8 cellular contexts compared by ENCODE assay signal in the genomic region with DNA sequence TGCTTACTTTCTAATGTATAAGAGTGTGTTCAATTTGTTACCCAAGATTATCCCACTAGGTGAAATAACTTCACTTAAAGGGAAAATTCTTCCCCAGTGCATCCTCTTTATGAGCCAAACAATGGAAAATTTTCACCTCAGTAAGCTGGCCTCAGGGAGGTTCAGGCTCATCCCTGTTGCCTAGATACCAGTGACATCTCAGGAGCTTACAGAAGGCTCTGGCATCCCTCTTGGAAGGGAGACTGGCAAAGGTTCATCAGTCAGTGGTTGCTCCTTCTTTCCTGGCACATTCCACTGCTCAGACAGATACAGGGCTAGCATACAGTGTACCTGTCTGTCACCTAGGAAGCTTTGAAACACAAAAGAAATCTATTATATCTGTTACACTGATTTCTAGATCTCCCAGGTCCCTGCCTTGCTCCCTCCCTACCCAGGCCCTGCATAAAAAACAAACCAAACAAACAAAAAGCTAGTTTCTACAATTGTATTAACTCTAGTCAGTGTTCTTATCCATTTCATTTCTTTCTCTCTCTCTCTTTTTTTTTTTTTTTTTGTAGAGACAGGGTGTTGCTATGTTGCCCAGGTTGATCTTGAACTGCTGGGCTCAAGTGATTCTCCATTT. TPM values are rescaled to one million over a fixed set of nuclear protein-coding genes. Genes with fewer than 3 reads are reported as not detected.
A peak's percentile ranks its signal among the peaks of the same experiment; 100 is the strongest.
DNase-seq lines count a peak whose midpoint lies in the region; ATAC-seq and TF ChIP-seq lines count a peak whose summit lies in the region.

No MANE protein-coding gene starts in this region.

- DNase-seq in G401 (ENCODE audit: low spot score) (peak; percentile 100), NT2/D1 (ENCODE audit: low read depth, low spot score) (no peak), osteocyte (ENCODE audit: extremely low spot score, unreplicated experiment) (no peak), NCI-H1105 treated with DMSO at 0.1 percent for 48 hours (lab: John Stamatoyannopoulos, UW) (no peak)
- no peak for DNase-seq in effector CD4-positive, alpha-beta T cell

- H3K27me3 ChIP-seq in NT2/D1 (ENCODE audit: insufficient read depth, insufficient read length): no peaks in the 10 kb centered on the region
- no peaks in the 10 kb centered on the region for H3K27me3 ChIP-seq in endocrine pancreas (ENCODE audit: control insufficient read depth, insufficient read depth, low read length)

- no peaks in the 10 kb centered on the region for H3K9me3 Mint-ChIP-seq in osteocyte (ENCODE audit: unreplicated experiment)

- peaks cover 4% of the 10 kb centered on the region for H3K27me3 Mint-ChIP-seq in osteocyte (ENCODE audit: unreplicated experiment)

- in situ Hi-C loops in G401 (cut with HindIII; ENCODE audit: low sequenced_read_pairs): no loop called here

- H3K36me3 ChIP-seq in NT2/D1 (ENCODE audit: insufficient read depth, insufficient read length, low read length): peaks cover 42% of the 10 kb centered on the region
- peaks cover 6% of the 10 kb centered on the region for H3K36me3 ChIP-seq in endocrine pancreas (ENCODE audit: control insufficient read depth, insufficient read depth, low read length)

- ATAC-seq in GM19324 (IDR thresholded peaks at IDR 0.05; ENCODE audit: low FRiP score, unreplicated experiment) (no peak), GM21526 (IDR thresholded peaks at IDR 0.05; ENCODE audit: low FRiP score, unreplicated experiment) (no peak)

- H3K36me3 Mint-ChIP-seq in osteocyte (ENCODE audit: unreplicated experiment): peaks cover 20% of the 10 kb centered on the region

- H3K4me3 ChIP-seq in NT2/D1 (ENCODE audit: insufficient read length, low read depth): peak overlapping the region; percentile 9
- H3K4me3 ChIP-seq in endocrine pancreas (ENCODE audit: control insufficient read depth, insufficient read depth, low read length): peak overlapping the region; percentile 98

- peak overlapping the region; percentile 97 for H3K27ac Mint-ChIP-seq in osteocyte (ENCODE audit: unreplicated experiment)

- H3K4me1 Mint-ChIP-seq in osteocyte (ENCODE audit: unreplicated experiment): peaks cover 41% of the 10 kb centered on the region

- H3K4me1 ChIP-seq in NT2/D1 (ENCODE audit: insufficient read depth, insufficient read length) (peaks cover 5% of the 10 kb centered on the region), endocrine pancreas (ENCODE audit: control insufficient read depth, insufficient read depth, low read length) (peaks cover 11% of the 10 kb centered on the region)

- H3K9ac ChIP-seq in NT2/D1 (ENCODE audit: insufficient read length, low read depth) (no peak overlapping the region), endocrine pancreas (ENCODE audit: control insufficient read depth, insufficient read depth, low read length) (no peak overlapping the region)

- no peak for TF ChIP-seq CTCF in osteocyte (IDR thresholded peaks at IDR 0.05)

- H3K9me3 ChIP-seq in NT2/D1 (ENCODE audit: insufficient read depth, low read length) (no peaks in the 10 kb centered on the region), endocrine pancreas (ENCODE audit: control insufficient read depth, low read length) (no peaks in the 10 kb centered on the region)

- peak overlapping the region; percentile 96 for H3K4me3 Mint-ChIP-seq in osteocyte (ENCODE audit: unreplicated experiment)

RNA-seq across cellular contexts. Expression of gene IP6K2, which starts 1.7 kb away (rescaled TPM):
- total RNA-seq in G401 (2014; rRNA removed; shearing (Covaris generic)): 105 and 114 TPM in 2 replicates
- total RNA-seq in osteocyte: 101 and 104 TPM in 2 replicates

RNA-seq across cellular contexts. Expression of gene NCKIPSD, which starts 29.6 kb away (rescaled TPM):
- 12.9 and 17.1 TPM in 2 replicates for total RNA-seq in G401 (2014; rRNA removed; shearing (Covaris generic))
- 26.3 and 27.2 TPM in 2 replicates for total RNA-seq in osteocyte

RNA-seq across cellular contexts. Expression of gene CELSR3, which starts 52.6 kb away (rescaled TPM):
- 4.6 and 5.0 TPM in 2 replicates for total RNA-seq in G401 (2014; rRNA removed; shearing (Covaris generic))
- total RNA-seq in osteocyte: 7.1 and 7.4 TPM in 2 replicates
